Comparison of ENCODE assay signal across 15 cellular contexts in genomic region chr15:81940467-81941451, GRCh38.
A peak's percentile ranks its signal among the peaks of the same experiment; 100 is the strongest.
DNase-seq lines count a peak whose midpoint lies in the region; ATAC-seq and TF ChIP-seq lines count a peak whose summit lies in the region.
"Had no signal": no experiment of that assay in that cellular context is flagged by ENCODE, and none has a peak within 500 bp of the region (broad histone marks: within the 10 kb centered on the region; RNA-seq: fewer than 3 reads in every experiment).

No MANE protein-coding gene starts in this region.

- DNase-seq in A172 (ENCODE audit: low spot score) (peak; percentile 41), GM23248 (peak; percentile 68), SJSA1 (ENCODE audit: low read depth in 1 of 2, low spot score in 2 of 2) (peak in 1 of 2 experiments; percentile 40), fibroblast of the aortic adventitia (ENCODE audit: low read depth) (peak; percentile 25), NCI-H1436 (lab: John Stamatoyannopoulos, UW) (no peak), SIG-M5 treated with dmso at 0.1 percent for 504 hours (lab: John Stamatoyannopoulos, UW; ENCODE audit: unreplicated experiment) (no peak), upper lobe of left lung (no peak)
- no peak for DNase-seq in activated CD4-positive, alpha-beta memory T cell treated with anti-CD3 and anti-CD28 coated beads for 36 hours
- DNase-seq: activated CD8-positive, alpha-beta T cell treated with anti-CD3 and anti-CD28 coated beads for 36 hours; glutamatergic neuron; kidney; NCI-H1930; SHP77 had no signal

- H3K4me3 Mint-ChIP-seq in activated CD4-positive, alpha-beta memory T cell treated with anti-CD3 and anti-CD28 coated beads for 36 hours, result no peak overlapping the region
- H3K4me3 Mint-ChIP-seq: activated CD8-positive, alpha-beta T cell treated with anti-CD3 and anti-CD28 coated beads for 36 hours; stimulated activated naive CD8-positive, alpha-beta T cell treated with anti-CD3 and anti-CD28 coated beads, Interleukin-15, Interleukin-2, amounts not matched to agents 100 ng/mL and 50 ng/mL, for 24 hours had no signal

- no peak overlapping the region for H2AFZ ChIP-seq in GM23248

- H3K27ac Mint-ChIP-seq in activated CD4-positive, alpha-beta memory T cell treated with anti-CD3 and anti-CD28 coated beads for 36 hours, result no peak overlapping the region
- H3K27ac Mint-ChIP-seq: activated CD8-positive, alpha-beta T cell treated with anti-CD3 and anti-CD28 coated beads for 36 hours; activated T-helper 2 cell treated with anti-CD3 and anti-CD28 coated beads, Interferon-gamma antibody, Interleukin-2, Interleukin-4, amounts not matched to agents 10 μg/mL and 5 μg/mL and 100 μg/mL, durations not matched to agents 14 hours and 24 hours and 36 hours; stimulated activated naive CD8-positive, alpha-beta T cell treated with anti-CD3 and anti-CD28 coated beads, Interleukin-15, Interleukin-2, amounts not matched to agents 100 ng/mL and 50 ng/mL, for 24 hours had no signal

- intact Hi-C loops in activated CD4-positive, alpha-beta memory T cell treated with anti-CD3 and anti-CD28 coated beads for 36 hours (cut with micrococcal nuclease), result no loop called here

- peaks cover 15% of the 10 kb centered on the region for H3F3A ChIP-seq in GM23248 (ENCODE audit: insufficient read depth)

- H3K4me1 Mint-ChIP-seq in activated CD4-positive, alpha-beta memory T cell treated with anti-CD3 and anti-CD28 coated beads for 36 hours (ENCODE audit: low read depth), result no peaks in the 10 kb centered on the region

- in situ Hi-C loops in GM23248 (cut with MboI), result no loop called here

- peaks cover 7% of the 10 kb centered on the region for H3K27me3 Mint-ChIP-seq in activated CD4-positive, alpha-beta memory T cell treated with anti-CD3 and anti-CD28 coated beads for 36 hours

- WGBS in GM23248 (ENCODE audit: low coverage in 1 of 2, low lambda C conversion rate in 2 of 2, missing lambda C conversion rate in 2 of 2), 2 experiments, result 30 to 42% methylated on average over 1 of the region's 1 CpG
- WGBS in upper lobe of left lung, 2 donors, result 77% methylated on average over 1 of the region's 1 CpG

- POLR2A ChIA-PET in activated CD4-positive, alpha-beta memory T cell treated with anti-CD3 and anti-CD28 coated beads for 36 hours (lab: Charles Lee), result no interaction called here

- no peaks in the 10 kb centered on the region for H4K20me1 ChIP-seq in GM23248 (ENCODE audit: insufficient read depth)

- H3K9me3 ChIP-seq in GM23248 (ENCODE audit: low read depth) (no peaks in the 10 kb centered on the region), SJSA1 (replicated peaks) (no peaks in the 10 kb centered on the region; the same call in 1 of the 2 replicates), upper lobe of left lung (peaks cover 5 to 12% (median 9%) of the 10 kb centered on the region in 4 donors)

- H3K9me2 ChIP-seq in GM23248 (ENCODE audit: insufficient read depth), result no peaks in the 10 kb centered on the region

- CTCF ChIA-PET in activated CD4-positive, alpha-beta memory T cell treated with anti-CD3 and anti-CD28 coated beads for 36 hours (lab: Charles Lee), result interaction anchor here (0.8 to 1.3 kb wide), 4 partner anchors 11 to 675 kb away, joined by 3 to 4 read pairs (median 3); no protein-coding TSS in a partner anchor

- TF ChIP-seq EP300 in upper lobe of left lung (IDR thresholded peaks at IDR 0.05), result no peak

- TF ChIP-seq CTCF in fibroblast of the aortic adventitia (IDR thresholded peaks at IDR 0.05; ENCODE audit: insufficient read depth, low read length) (no peak), upper lobe of left lung (IDR thresholded peaks at IDR 0.05) (no peak)

- H3K9me3 Mint-ChIP-seq in activated CD4-positive, alpha-beta memory T cell treated with anti-CD3 and anti-CD28 coated beads for 36 hours, result peaks cover 9% of the 10 kb centered on the region
- H3K9me3 Mint-ChIP-seq: activated CD8-positive, alpha-beta T cell treated with anti-CD3 and anti-CD28 coated beads for 36 hours had no signal

- H3K79me2 ChIP-seq in GM23248 (ENCODE audit: insufficient read depth), result no peaks in the 10 kb centered on the region

- H3K4me1 ChIP-seq in GM23248 (ENCODE audit: insufficient read depth) (peaks cover 14% of the 10 kb centered on the region), SJSA1 (replicated peaks) (peaks cover 23% of the 10 kb centered on the region), upper lobe of left lung (no peaks in the 10 kb centered on the region)

- no peak overlapping the region for H3K4me3 ChIP-seq in GM23248
- no peak overlapping the region for H3K4me3 ChIP-seq in SJSA1
- H3K4me3 ChIP-seq in fibroblast of the aortic adventitia (ENCODE audit: low read depth, low read length), result no peak overlapping the region
- no peak overlapping the region for H3K4me3 ChIP-seq in upper lobe of left lung

- no peak overlapping the region for H3K9ac ChIP-seq in GM23248

- H3K27ac ChIP-seq in GM23248, result peak overlapping the region; percentile 49
- peak overlapping the region; percentile 53 for H3K27ac ChIP-seq in SJSA1
- H3K27ac ChIP-seq in upper lobe of left lung, result no peak overlapping the region

- H3K36me3 ChIP-seq in GM23248 (ENCODE audit: low read depth) (no peaks in the 10 kb centered on the region), SJSA1 (no peaks in the 10 kb centered on the region), upper lobe of left lung (no peaks in the 10 kb centered on the region)

- H3K27me3 ChIP-seq in GM23248 (replicated peaks; ENCODE audit: insufficient read depth) (no peaks in the 10 kb centered on the region), SJSA1 (replicated peaks) (no peaks in the 10 kb centered on the region), upper lobe of left lung (no peaks in the 10 kb centered on the region)

- ATAC-seq in upper lobe of left lung (ENCODE audit: low FRiP score in 2 of 2), result no peak
- ATAC-seq: activated CD8-positive, alpha-beta T cell treated with anti-CD3 and anti-CD28 coated beads for 36 hours had no signal

- no peak for TF ChIP-seq POLR2A in upper lobe of left lung (IDR thresholded peaks at IDR 0.05)

- H3K4me2 ChIP-seq in GM23248 (ENCODE audit: unreplicated experiment), result peak overlapping the region; percentile 12

- no peaks in the 10 kb centered on the region for H3K36me3 Mint-ChIP-seq in activated CD4-positive, alpha-beta memory T cell treated with anti-CD3 and anti-CD28 coated beads for 36 hours

Comparison
In these comparisons a context has a peak if more than half of its experiments do, and no peak if none do; other contexts are left out.
1. DNase-seq: peak in A172 (single experiment), GM23248 (single experiment) and fibroblast of the aortic adventitia (single experiment); none in NCI-H1436 (single experiment), activated CD4-positive, alpha-beta memory T cell treated with anti-CD3 and anti-CD28 coated beads for 36 hours (single experiment), SIG-M5 treated with dmso at 0.1 percent for 504 hours (single experiment) and upper lobe of left lung (0 of 2).
2. H3K27ac ChIP-seq: peak in GM23248 (single experiment) and SJSA1 (single experiment); none in upper lobe of left lung (0 of 4).